Comparison of ENCODE assay signal across 1 cellular context in the genomic region with DNA sequence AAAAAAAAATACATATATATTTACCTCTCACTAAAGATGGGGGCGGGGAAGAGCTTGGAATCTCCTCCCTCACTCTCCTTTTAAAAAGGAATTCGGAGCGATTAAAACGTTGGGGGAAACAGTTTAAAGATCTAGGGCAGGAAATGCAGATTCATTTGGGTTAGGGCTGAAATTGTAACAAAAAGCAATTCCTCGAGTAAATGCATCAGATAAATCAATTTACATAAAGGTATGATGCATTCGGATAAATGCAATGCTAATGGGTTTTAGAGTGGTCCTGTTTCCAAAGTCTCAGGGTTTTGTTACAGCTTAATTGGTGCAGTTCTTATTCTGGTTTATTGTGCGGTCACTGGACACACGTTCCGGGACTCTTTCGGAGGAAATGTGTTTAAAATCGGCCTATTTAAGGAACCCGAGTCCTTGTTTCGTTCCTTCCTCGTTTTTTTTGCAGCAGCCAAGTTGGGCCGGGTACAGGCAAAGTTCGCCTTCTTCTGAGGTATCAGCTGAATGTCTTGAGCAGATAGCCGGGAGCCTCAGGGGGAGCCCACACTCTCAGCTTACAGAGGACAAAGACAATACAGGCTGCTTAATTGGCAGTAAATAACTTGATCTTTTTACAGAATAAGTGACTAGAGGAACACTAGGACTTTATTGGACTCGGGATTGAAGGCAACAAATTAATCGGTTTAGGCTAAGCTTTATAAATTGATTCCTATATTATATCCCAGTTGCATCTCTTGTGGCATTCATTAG.
TF ChIP-seq lines count a peak whose summit lies in the region.

No MANE protein-coding gene starts in this region.

TF ChIP-seq in IMR-90, 13 proteins besides CTCF, POLR2A, EP300 and RAD21 (continued from another document):
- TF ChIP-seq ELK1 (IDR thresholded peaks at IDR 0.05; ENCODE audit: borderline replicate concordance, low read depth, low read length): no peak
